ENCODE assay signal across 9 cellular contexts in the genomic region with DNA sequence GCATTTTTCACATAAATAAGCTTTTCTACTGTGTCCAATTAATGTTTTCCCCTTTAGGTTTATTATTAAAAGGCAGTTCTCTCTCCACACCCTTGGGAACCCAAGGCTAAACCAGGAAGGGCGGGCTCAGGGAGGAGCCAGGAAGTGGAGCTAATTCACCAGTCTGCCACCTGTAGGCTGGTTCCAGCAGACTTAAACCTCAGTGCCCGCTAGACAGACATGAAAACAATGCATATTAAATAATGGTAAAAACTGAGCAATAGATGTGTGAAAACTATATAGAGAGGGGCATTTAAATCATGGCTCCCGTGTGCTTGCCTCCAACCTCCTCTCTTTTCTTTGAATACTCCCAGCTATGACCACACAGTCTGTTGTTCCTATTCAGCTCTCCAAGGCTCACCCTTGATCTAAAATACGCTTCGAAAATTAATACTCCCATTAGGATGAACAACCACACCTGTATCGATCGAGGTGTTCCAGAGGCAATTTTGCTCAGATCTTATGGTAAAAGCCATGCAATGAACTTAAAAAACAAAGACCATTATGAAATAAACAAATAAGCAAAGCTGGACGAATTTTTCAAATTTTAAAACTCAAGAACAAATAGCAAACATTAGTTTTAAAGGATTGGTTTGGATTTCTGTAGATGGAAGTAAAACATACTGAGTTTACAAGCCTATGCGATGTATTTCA.
A peak's percentile ranks its signal among the peaks of the same experiment; 100 is the strongest.
DNase-seq lines count a peak whose midpoint lies in the region; ATAC-seq and TF ChIP-seq lines count a peak whose summit lies in the region.
"Had no signal": no experiment of that assay in that cellular context is flagged by ENCODE, and none has a peak within 500 bp of the region (broad histone marks: within the 10 kb centered on the region; RNA-seq: fewer than 3 reads in every experiment).

No MANE protein-coding gene starts in this region.

- no peak overlapping the region for H2BK12ac ChIP-seq in neuronal stem cell (ENCODE audit: low read length)

- no peak overlapping the region for H2AK5ac ChIP-seq in neuronal stem cell (ENCODE audit: low read depth, low read length)

- no peak overlapping the region for H2BK120ac ChIP-seq in neuronal stem cell (ENCODE audit: low read depth, low read length)

- DNase-seq in ELR (ENCODE audit: low read depth) (peak; percentile 12), NCI-H1048 (lab: John Stamatoyannopoulos, UW) (peak; percentile 14), mammary epithelial cell (peak; percentile 26), neuronal stem cell (ENCODE audit: low spot score) (no peak)
- DNase-seq in naive thymus-derived CD8-positive, alpha-beta T cell, result no peak
- no peak for DNase-seq in effector CD8-positive, alpha-beta T cell (lab: John Stamatoyannopoulos, UW)

- H3K27ac ChIP-seq in mammary epithelial cell (ENCODE audit: insufficient read depth, low read depth, low read length), result no peak overlapping the region
- H3K27ac ChIP-seq in neuronal stem cell (replicated peaks; ENCODE audit: low read length), result no peak overlapping the region

- ATAC-seq in naive thymus-derived CD8-positive, alpha-beta T cell, result no peak
- ATAC-seq in GM21367 (IDR thresholded peaks at IDR 0.05; ENCODE audit: unreplicated experiment), result no peak
- no peak for ATAC-seq in HG02642 (IDR thresholded peaks at IDR 0.05; ENCODE audit: poor library complexity, unreplicated experiment)
- ATAC-seq: K562 had no signal

- peak overlapping the region in 1 of 10 donors; percentile 30 for H3K27ac Mint-ChIP-seq in naive thymus-derived CD8-positive, alpha-beta T cell

- H3K18ac ChIP-seq in neuronal stem cell (ENCODE audit: low read length), result no peak overlapping the region

- WGBS in mammary epithelial cell (ENCODE audit: low coverage, missing lambda C conversion rate), result 16% methylated on average over 9 of the region's 9 CpGs
- no CpG with 5 or more reads among the region's 9 CpGs for WGBS in neuronal stem cell (ENCODE audit: extremely low coverage in 2 of 2, insufficient read length in 2 of 2, insufficient replicate concordance in 1 of 2), 2 donors

- H4K20me1 ChIP-seq in mammary epithelial cell (ENCODE audit: insufficient read depth, low read length), result no peaks in the 10 kb centered on the region

- H3K4me2 ChIP-seq in mammary epithelial cell (ENCODE audit: insufficient read depth, low read depth, low read length), result no peak overlapping the region
- H3K4me2 ChIP-seq in neuronal stem cell (ENCODE audit: insufficient read depth, low read length, poor library complexity, severe bottlenecking), result no peak overlapping the region

- BruUV-seq in mammary epithelial cell (replicated peaks; lab: Mats Ljungman, UMichigan), result no TSS peak

- H3K27me3 ChIP-seq in mammary epithelial cell (ENCODE audit: insufficient read depth, low read length) (peaks cover 30% of the 10 kb centered on the region), neuronal stem cell (ENCODE audit: control insufficient read depth in 3 of 3, insufficient read depth in 3 of 3, low read depth in 1 of 3, low read length in 3 of 3) (peaks cover 0 to 60% (median 24%) of the 10 kb centered on the region in 3 experiments)

- H3K27me3 Mint-ChIP-seq in naive thymus-derived CD8-positive, alpha-beta T cell, result peaks cover 43 to 72% (median 59%) of the 10 kb centered on the region in 5 donors

- H3K4me3 Mint-ChIP-seq in naive thymus-derived CD8-positive, alpha-beta T cell, result peak overlapping the region in 7 of 10 donors; percentile 8 to 78 (median 58)

- H3K36me3 ChIP-seq in mammary epithelial cell (ENCODE audit: insufficient read depth, low read length), result no peaks in the 10 kb centered on the region
- H3K36me3 ChIP-seq in neuronal stem cell (replicated peaks in 1 of 2; ENCODE audit: control insufficient read depth in 2 of 2, insufficient read depth in 2 of 2, low read length in 2 of 2), result no peaks in the 10 kb centered on the region

- H4K91ac ChIP-seq in neuronal stem cell (ENCODE audit: low read depth, low read length, poor library complexity), result no peak overlapping the region

- peaks cover 5 to 13% (median 7%) of the 10 kb centered on the region in 4 donors for H3K4me1 Mint-ChIP-seq in naive thymus-derived CD8-positive, alpha-beta T cell

- no peaks in the 10 kb centered on the region for H3K79me1 ChIP-seq in neuronal stem cell (ENCODE audit: low read depth, low read length)

- H4K8ac ChIP-seq in neuronal stem cell (ENCODE audit: low read depth, low read length), result no peak overlapping the region

- H3K14ac ChIP-seq in neuronal stem cell (ENCODE audit: low read length), result no peak overlapping the region

- H2BK5ac ChIP-seq in neuronal stem cell (ENCODE audit: low read length), result no peak overlapping the region

- dilution Hi-C loops in mammary epithelial cell (cut with HindIII; ENCODE audit: low sequenced_read_pairs), result no loop called here

- no peak overlapping the region for H3K4ac ChIP-seq in neuronal stem cell (ENCODE audit: low read length)

- H3K9me3 Mint-ChIP-seq in naive thymus-derived CD8-positive, alpha-beta T cell, result peaks cover 0 to 17% (median 4%) of the 10 kb centered on the region in 9 donors

- H3K9ac ChIP-seq in mammary epithelial cell (ENCODE audit: insufficient read depth, low read length) (no peak overlapping the region), neuronal stem cell (ENCODE audit: low read depth, low read length, poor library complexity) (no peak overlapping the region)

- no peak overlapping the region for H2BK15ac ChIP-seq in neuronal stem cell (ENCODE audit: low read length)

- H3K23ac ChIP-seq in neuronal stem cell (ENCODE audit: low read depth, low read length, poor library complexity), result no peak overlapping the region

- H3K4me1 ChIP-seq in mammary epithelial cell (ENCODE audit: insufficient read depth, low read length), result peaks cover 8% of the 10 kb centered on the region
- H3K4me1 ChIP-seq in neuronal stem cell (ENCODE audit: control insufficient read depth in 2 of 2, insufficient read depth in 1 of 2, low read depth in 1 of 2, low read length in 2 of 2), result peaks cover 0 to 4% of the 10 kb centered on the region in 2 donors

- H3K79me2 ChIP-seq in mammary epithelial cell (ENCODE audit: insufficient read depth, low read length), result no peaks in the 10 kb centered on the region

- H3K4me3 ChIP-seq in mammary epithelial cell (replicated peaks in 1 of 3; ENCODE audit: insufficient read depth in 1 of 3, low read depth in 2 of 3, low read length in 3 of 3), result no peak overlapping the region
- H3K4me3 ChIP-seq in neuronal stem cell (ENCODE audit: low read length in 2 of 2), result no peak overlapping the region
- H3K4me3 ChIP-seq: K562 had no signal

- POLR2A ChIA-PET in naive thymus-derived CD8-positive, alpha-beta T cell (lab: Charles Lee), result no interaction called here

- in situ Hi-C loops in mammary epithelial cell (cut with MboI; ENCODE audit: low sequenced_read_pairs in 2 of 2), result loop anchor here in 1 of 2 donors (10.0 kb wide), 1 partner anchor 56 kb away; no protein-coding TSS in a partner anchor

- H2AFZ ChIP-seq in mammary epithelial cell (ENCODE audit: low read depth, low read length) (no peak overlapping the region), neuronal stem cell (ENCODE audit: low read length) (no peak overlapping the region)

- CTCF ChIA-PET in mammary epithelial cell (lab: Charles Lee; ENCODE audit: low non-redundant PET), result interaction anchor here (0.6 kb wide), 1 partner anchor 50 kb away, joined by 3 read pairs; no protein-coding TSS in a partner anchor

- no peaks in the 10 kb centered on the region for H3K9me3 ChIP-seq in mammary epithelial cell (replicated peaks; ENCODE audit: insufficient read depth, low read length)
- no peaks in the 10 kb centered on the region for H3K9me3 ChIP-seq in neuronal stem cell (replicated peaks in 1 of 2; ENCODE audit: control insufficient read depth in 2 of 2, insufficient read depth in 1 of 2, low read depth in 1 of 2, low read length in 2 of 2)

- intact Hi-C loops in mammary epithelial cell (cut with micrococcal nuclease), result no loop called here

- H3K36me3 Mint-ChIP-seq in naive thymus-derived CD8-positive, alpha-beta T cell, result peaks cover 0 to 4% (median 3%) of the 10 kb centered on the region in 3 donors

- peak; percentile 9 to 43 for TF ChIP-seq CTCF in mammary epithelial cell (conservative IDR thresholded peaks at IDR 0.05 in 1 of 2, IDR thresholded peaks at IDR 0.05 in 1 of 2; ENCODE audit: extremely low read depth in 1 of 2, insufficient read depth in 1 of 2, low read depth in 1 of 2, low read length in 2 of 2)

Comparison
In these comparisons a context has a peak if more than half of its experiments do, and no peak if none do; other contexts are left out.
1. DNase-seq: peak in ELR (single experiment), NCI-H1048 (single experiment) and mammary epithelial cell (single experiment); none in naive thymus-derived CD8-positive, alpha-beta T cell (0 of 10), effector CD8-positive, alpha-beta T cell (single experiment) and neuronal stem cell (single experiment).